1 cellular context compared by ENCODE assay signal in genomic region chr12:122732611-122733010, GRCh38.
TF ChIP-seq lines count a peak whose summit lies in the region.

No MANE protein-coding gene starts in this region.

TF ChIP-seq in K562, 482 proteins besides CTCF, POLR2A, EP300 and RAD21:
- TF ChIP-seq NFRKB (IDR thresholded peaks at IDR 0.05; ENCODE audit: low read depth): no peak
- no peak for TF ChIP-seq NR1H2 (CRISPR knock-in tag; IDR thresholded peaks at IDR 0.05)
- no peak for TF ChIP-seq DIDO1 (tag; IDR thresholded peaks at IDR 0.05; ENCODE audit: low read depth)
- TF ChIP-seq, protein P1, sequence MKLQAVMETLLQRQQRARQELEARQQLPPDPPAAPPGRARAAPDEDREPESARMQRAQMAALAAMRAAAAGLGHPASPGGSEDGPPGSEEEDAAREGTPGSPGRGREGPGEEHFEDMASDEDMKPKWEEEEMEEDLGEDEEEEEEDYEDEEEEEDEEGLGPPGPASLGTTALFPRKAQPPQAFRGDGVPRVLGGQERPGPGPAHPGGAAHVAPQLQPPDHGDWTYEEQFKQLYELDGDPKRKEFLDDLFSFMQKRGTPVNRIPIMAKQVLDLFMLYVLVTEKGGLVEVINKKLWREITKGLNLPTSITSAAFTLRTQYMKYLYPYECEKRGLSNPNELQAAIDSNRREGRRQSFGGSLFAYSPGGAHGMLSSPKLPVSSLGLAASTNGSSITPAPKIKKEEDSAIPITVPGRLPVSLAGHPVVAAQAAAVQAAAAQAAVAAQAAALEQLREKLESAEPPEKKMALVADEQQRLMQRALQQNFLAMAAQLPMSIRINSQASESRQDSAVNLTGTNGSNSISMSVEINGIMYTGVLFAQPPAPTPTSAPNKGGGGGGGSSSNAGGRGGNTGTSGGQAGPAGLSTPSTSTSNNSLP (IDR thresholded peaks at IDR 0.05; ENCODE audit: borderline replicate concordance, low read depth, low read length): no peak
- peak; percentile 83 for TF ChIP-seq RBM25 (IDR thresholded peaks at IDR 0.05; ENCODE audit: low read depth, low read length, severe bottlenecking)
- TF ChIP-seq ZFP36 (IDR thresholded peaks at IDR 0.05; ENCODE audit: low read depth, low read length, partially characterized antibody): peak; percentile 54
